Comparison of ENCODE assay signal across 13 cellular contexts in the genomic region with DNA sequence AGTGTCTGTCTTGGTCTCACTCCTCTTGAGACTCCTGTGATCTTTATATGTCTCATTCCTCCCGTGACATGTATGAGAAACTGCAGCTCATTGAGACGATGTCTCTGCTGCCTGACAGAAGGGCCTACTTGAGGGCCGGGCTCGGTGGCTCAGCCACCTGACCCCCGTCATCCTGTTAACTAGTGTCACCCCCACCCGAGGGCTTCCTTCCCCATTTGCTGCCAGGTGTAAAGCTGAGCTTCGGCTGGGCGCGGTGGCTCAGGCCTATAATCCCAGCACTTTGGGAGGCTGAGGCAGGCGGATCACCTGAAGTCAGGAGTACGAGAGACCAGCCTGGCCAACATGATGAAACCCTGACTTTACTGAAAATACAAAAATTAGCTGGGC. TPM values are rescaled to one million over a fixed set of nuclear protein-coding genes. Genes with fewer than 3 reads are reported as not detected.
A peak's percentile ranks its signal among the peaks of the same experiment; 100 is the strongest.
DNase-seq lines count a peak whose midpoint lies in the region; ATAC-seq and TF ChIP-seq lines count a peak whose summit lies in the region.
"Had no signal": no experiment of that assay in that cellular context is flagged by ENCODE, and none has a peak within 500 bp of the region (broad histone marks: within the 10 kb centered on the region; RNA-seq: fewer than 3 reads in every experiment).

No MANE protein-coding gene starts in this region.

- no peak for TF ChIP-seq CTCF in liver (IDR thresholded peaks at IDR 0.05; ENCODE audit: low read depth, low read length, missing input control)
- TF ChIP-seq CTCF in right lobe of liver (IDR thresholded peaks at IDR 0.05), result no peak
- TF ChIP-seq CTCF in nephron (IDR thresholded peaks at IDR 0.05; ENCODE audit: unreplicated experiment in 3 of 3), result no peak

- no peaks in the 10 kb centered on the region for H3K27me3 ChIP-seq in liver (ENCODE audit: control insufficient read depth in 4 of 4, insufficient read depth in 4 of 4, low read length in 3 of 4)
- H3K27me3 ChIP-seq in right lobe of liver, result no peaks in the 10 kb centered on the region
- H3K27me3 ChIP-seq in GM23248 (replicated peaks; ENCODE audit: insufficient read depth), result no peaks in the 10 kb centered on the region
- H3K27me3 ChIP-seq: tibial artery had no signal

- intact Hi-C loops in right lobe of liver (cut with DNase I), result loop anchor here (10.0 kb wide), 1 partner anchor 49 kb away; no protein-coding TSS in a partner anchor

- ATAC-seq in right lobe of liver, result no peak
- ATAC-seq in effector memory CD8-positive, alpha-beta T cell (replicated peaks), result peak; percentile 33
- no peak for ATAC-seq in GM21381 (IDR thresholded peaks at IDR 0.05; ENCODE audit: unreplicated experiment)

- no peaks in the 10 kb centered on the region for H3K9me2 ChIP-seq in GM23248 (ENCODE audit: insufficient read depth)

- H3K4me2 ChIP-seq in GM23248 (ENCODE audit: unreplicated experiment), result no peak overlapping the region

- no peak for TF ChIP-seq RAD21 in liver (IDR thresholded peaks at IDR 0.05)

- no peak overlapping the region for H3K4me3 ChIP-seq in liver (ENCODE audit: low read depth in 1 of 3, low read length in 3 of 3)
- no peak overlapping the region for H3K4me3 ChIP-seq in right lobe of liver
- no peak overlapping the region for H3K4me3 ChIP-seq in GM23248
- H3K4me3 ChIP-seq: tibial artery had no signal

- H3K36me3 Mint-ChIP-seq in effector memory CD8-positive, alpha-beta T cell (ENCODE audit: insufficient read depth), result peaks cover 3% of the 10 kb centered on the region
- peaks cover 20% of the 10 kb centered on the region for H3K36me3 Mint-ChIP-seq in nephron (ENCODE audit: low read depth)
- peaks cover 23% of the 10 kb centered on the region for H3K36me3 Mint-ChIP-seq in activated CD4-positive, alpha-beta memory T cell treated with anti-CD3 and anti-CD28 coated beads, Interleukin-2, amount 10 ng/mL, durations not matched to agents 7 days and 5 days (ENCODE audit: low read depth)

- H3K27ac Mint-ChIP-seq in effector memory CD8-positive, alpha-beta T cell, result peak overlapping the region; percentile 18 to 74
- H3K27ac Mint-ChIP-seq in nephron, result peak overlapping the region in 2 of 3 experiments; percentile 31 to 44
- H3K27ac Mint-ChIP-seq in activated CD4-positive, alpha-beta memory T cell treated with anti-CD3 and anti-CD28 coated beads, Interleukin-2, amount 10 ng/mL, durations not matched to agents 7 days and 5 days, result no peak overlapping the region
- H3K27ac Mint-ChIP-seq: activated CD4-positive, alpha-beta T cell treated with anti-CD3 and anti-CD28 coated beads, Interleukin-2, amount 10 ng/mL, durations not matched to agents 7 days and 5 days had no signal

- POLR2A ChIA-PET in activated CD4-positive, alpha-beta memory T cell treated with anti-CD3 and anti-CD28 coated beads, Interleukin-2, amount 10 ng/mL, durations not matched to agents 7 days and 5 days (lab: Charles Lee), result no interaction called here

- H3F3A ChIP-seq in GM23248 (ENCODE audit: insufficient read depth), result no peaks in the 10 kb centered on the region

- no peaks in the 10 kb centered on the region for H4K20me1 ChIP-seq in GM23248 (ENCODE audit: insufficient read depth)

- H3K9me3 ChIP-seq in liver (ENCODE audit: control insufficient read depth in 4 of 4, low read length in 3 of 4), result no peaks in the 10 kb centered on the region
- no peaks in the 10 kb centered on the region for H3K9me3 ChIP-seq in right lobe of liver
- no peaks in the 10 kb centered on the region for H3K9me3 ChIP-seq in GM23248 (ENCODE audit: low read depth)
- H3K9me3 ChIP-seq: tibial artery had no signal

- H3K4me1 ChIP-seq in liver (ENCODE audit: control insufficient read depth in 4 of 4, insufficient read depth in 4 of 4, low read length in 3 of 4), result peaks cover 3 to 40% (median 31%) of the 10 kb centered on the region in 4 donors
- H3K4me1 ChIP-seq in right lobe of liver, result peaks cover 0 to 26% (median 7%) of the 10 kb centered on the region in 4 donors
- no peaks in the 10 kb centered on the region for H3K4me1 ChIP-seq in GM23248 (ENCODE audit: insufficient read depth)

- no peak overlapping the region for H2AFZ ChIP-seq in GM23248

- no peaks in the 10 kb centered on the region for H3K27me3 Mint-ChIP-seq in effector memory CD8-positive, alpha-beta T cell
- H3K27me3 Mint-ChIP-seq in nephron (ENCODE audit: low read depth), result no peaks in the 10 kb centered on the region
- H3K27me3 Mint-ChIP-seq in activated CD4-positive, alpha-beta memory T cell treated with anti-CD3 and anti-CD28 coated beads, Interleukin-2, amount 10 ng/mL, durations not matched to agents 7 days and 5 days, result no peaks in the 10 kb centered on the region
- H3K27me3 Mint-ChIP-seq: activated CD4-positive, alpha-beta T cell treated with anti-CD3 and anti-CD28 coated beads, Interleukin-2, amount 10 ng/mL, durations not matched to agents 7 days and 5 days had no signal

- H3K4me3 Mint-ChIP-seq in effector memory CD8-positive, alpha-beta T cell, result no peak overlapping the region
- no peak overlapping the region for H3K4me3 Mint-ChIP-seq in nephron
- H3K4me3 Mint-ChIP-seq in activated CD4-positive, alpha-beta memory T cell treated with anti-CD3 and anti-CD28 coated beads, Interleukin-2, amount 10 ng/mL, durations not matched to agents 7 days and 5 days, result no peak overlapping the region
- H3K4me3 Mint-ChIP-seq: activated CD4-positive, alpha-beta T cell treated with anti-CD3 and anti-CD28 coated beads, Interleukin-2, amount 10 ng/mL, durations not matched to agents 7 days and 5 days had no signal

- H3K36me3 ChIP-seq in liver (ENCODE audit: control insufficient read depth in 4 of 4, insufficient read depth in 3 of 4, low read depth in 1 of 4, low read length in 3 of 4) (peaks cover 0 to 13% (median 8%) of the 10 kb centered on the region in 4 donors), right lobe of liver (peaks cover 0 to 5% (median 0%) of the 10 kb centered on the region in 4 donors), GM23248 (ENCODE audit: low read depth) (no peaks in the 10 kb centered on the region)

- no peaks in the 10 kb centered on the region for H3K79me2 ChIP-seq in GM23248 (ENCODE audit: insufficient read depth)

- in situ Hi-C loops in GM23248 (cut with MboI), result no loop called here

- CTCF ChIA-PET in activated CD4-positive, alpha-beta memory T cell treated with anti-CD3 and anti-CD28 coated beads, Interleukin-2, amount 10 ng/mL, durations not matched to agents 7 days and 5 days (lab: Charles Lee), result interaction anchor here (1.8 to 2.5 kb wide), 2 partner anchors 8 to 71 kb away, joined by 8 read pairs; no protein-coding TSS in a partner anchor

- 81% methylated on average over 11 of the region's 11 CpGs for WGBS in liver
- 74% methylated on average over 9 of the region's 11 CpGs for WGBS in right lobe of liver (ENCODE audit: insufficient coverage, low coverage, low lambda C conversion rate, missing lambda C conversion rate)
- WGBS in GM23248 (ENCODE audit: low coverage in 1 of 2, low lambda C conversion rate in 2 of 2, missing lambda C conversion rate in 2 of 2), 2 experiments, result 92 to 93% methylated on average over 11 of the region's 11 CpGs

- H3K4me1 Mint-ChIP-seq in effector memory CD8-positive, alpha-beta T cell (ENCODE audit: low read depth in 2 of 2), result peaks cover 28 to 35% of the 10 kb centered on the region in 2 donors
- H3K4me1 Mint-ChIP-seq in nephron, result peaks cover 10% of the 10 kb centered on the region
- peaks cover 58% of the 10 kb centered on the region for H3K4me1 Mint-ChIP-seq in activated CD4-positive, alpha-beta memory T cell treated with anti-CD3 and anti-CD28 coated beads, Interleukin-2, amount 10 ng/mL, durations not matched to agents 7 days and 5 days

- DNase-seq in right lobe of liver (no peak), GM23248 (no peak), NAMALWA (ENCODE audit: low spot score) (no peak)
- DNase-seq in effector memory CD8-positive, alpha-beta T cell, result no peak
- no peak for DNase-seq in activated CD4-positive, alpha-beta memory T cell treated with anti-CD3 and anti-CD28 coated beads, Interleukin-2, amount 10 ng/mL, durations not matched to agents 7 days and 5 days
- DNase-seq: activated CD4-positive, alpha-beta T cell treated with anti-CD3 and anti-CD28 coated beads, Interleukin-2, amount 10 ng/mL, durations not matched to agents 7 days and 5 days; effector memory CD4-positive, alpha-beta T cell; MM.1S; tibial artery had no signal

- TF ChIP-seq POLR2A in right lobe of liver (IDR thresholded peaks at IDR 0.05), result no peak

- H3K27ac ChIP-seq in liver (ENCODE audit: low read depth in 1 of 2, low read length in 2 of 2), result peak overlapping the region; percentile 10 to 51
- no peak overlapping the region for H3K27ac ChIP-seq in right lobe of liver
- H3K27ac ChIP-seq in GM23248, result no peak overlapping the region
- H3K27ac ChIP-seq: tibial artery had no signal

- H3K9ac ChIP-seq in liver (ENCODE audit: low read depth in 1 of 2, low read length in 2 of 2) (peak overlapping the region in 1 of 2 donors; percentile 2), GM23248 (no peak overlapping the region)

- no peaks in the 10 kb centered on the region for H3K9me3 Mint-ChIP-seq in effector memory CD8-positive, alpha-beta T cell
- H3K9me3 Mint-ChIP-seq in nephron, result no peaks in the 10 kb centered on the region
- no peaks in the 10 kb centered on the region for H3K9me3 Mint-ChIP-seq in activated CD4-positive, alpha-beta memory T cell treated with anti-CD3 and anti-CD28 coated beads, Interleukin-2, amount 10 ng/mL, durations not matched to agents 7 days and 5 days
- H3K9me3 Mint-ChIP-seq: activated CD4-positive, alpha-beta T cell treated with anti-CD3 and anti-CD28 coated beads, Interleukin-2, amount 10 ng/mL, durations not matched to agents 7 days and 5 days had no signal

RNA-seq across cellular contexts. Expression of gene SEMA4B, which starts 12.7 kb away (rescaled TPM):
- total RNA-seq in liver (10 to 100 TPM; 38.8 to 52.2 TPM), right lobe of liver (10 to 100 TPM; 17.1 to 67.7 (median 20.3) TPM)
- polyA plus RNA-seq in liver (10 to 100 TPM; 14.3 to 15.2 TPM), GM23248 (2016; fragmentation: Nextera tagmentation; extraction: Ambion mirVana) (4.5 and 4.7 TPM in 2 replicates)
- 3.2 and 3.6 TPM in 2 replicates for total RNA-seq in GM23248 (2014; rRNA removed; shearing (Covaris generic))
- 10 to 100 TPM; 29.7 to 29.9 TPM for total RNA-seq in activated CD4-positive, alpha-beta memory T cell treated with anti-CD3 and anti-CD28 coated beads, Interleukin-2, amount 10 ng/mL, durations not matched to agents 7 days and 5 days

RNA-seq across cellular contexts. Expression of gene CIB1, which starts 19.9 kb away (rescaled TPM):
- 10 to 100 TPM; 14.9 to 19.5 TPM for total RNA-seq in liver
- polyA plus RNA-seq in liver, result 100 to 1,000 TPM in 1 of 2 donors, 10 to 100 TPM in 1; 79.1 to 107 TPM
- 10 to 100 TPM; 43.4 to 83.0 (median 51.0) TPM for total RNA-seq in right lobe of liver
- 30.7 and 45.8 TPM in 2 replicates for total RNA-seq in GM23248 (2014; rRNA removed; shearing (Covaris generic))
- polyA plus RNA-seq in GM23248 (2016; fragmentation: Nextera tagmentation; extraction: Ambion mirVana), result 123 and 129 TPM in 2 replicates
- 100 to 1,000 TPM; 118 to 120 TPM for total RNA-seq in activated CD4-positive, alpha-beta memory T cell treated with anti-CD3 and anti-CD28 coated beads, Interleukin-2, amount 10 ng/mL, durations not matched to agents 7 days and 5 days

RNA-seq across cellular contexts. Expression of gene GDPGP1, which starts 20.2 kb away (rescaled TPM):
- total RNA-seq in liver (1 to 10 TPM; 6.7 to 8.6 TPM), right lobe of liver (10 to 100 TPM in 2 of 6 experiments, 1 to 10 TPM in 4; 3.6 to 13.6 (median 7.3) TPM)
- polyA plus RNA-seq in liver (1 to 10 TPM; 2.5 to 3.5 TPM), GM23248 (2016; fragmentation: Nextera tagmentation; extraction: Ambion mirVana) (1.3 TPM in 2 replicates)
- total RNA-seq in GM23248 (2014; rRNA removed; shearing (Covaris generic)), result 9.0 TPM in 2 replicates
- total RNA-seq in activated CD4-positive, alpha-beta memory T cell treated with anti-CD3 and anti-CD28 coated beads, Interleukin-2, amount 10 ng/mL, durations not matched to agents 7 days and 5 days, result 10 to 100 TPM; 10.3 to 10.5 TPM

RNA-seq across cellular contexts. Expression of gene TTLL13, which starts 35.5 kb away (rescaled TPM):
- total RNA-seq in liver (under 1 TPM in 1 of 2 donors, not detected in 1; 0.08 TPM), right lobe of liver (under 1 TPM in 2 of 6 experiments, not detected in 4; 0.13 to 0.46 TPM)
- polyA plus RNA-seq in liver (under 1 TPM in 1 of 2 donors, not detected in 1; 0.17 TPM), GM23248 (2016; fragmentation: Nextera tagmentation; extraction: Ambion mirVana) (not detected in 2 replicates)
- total RNA-seq in GM23248 (2014; rRNA removed; shearing (Covaris generic)), result not detected in 2 replicates
- total RNA-seq in activated CD4-positive, alpha-beta memory T cell treated with anti-CD3 and anti-CD28 coated beads, Interleukin-2, amount 10 ng/mL, durations not matched to agents 7 days and 5 days, result under 1 TPM; 0.45 to 0.58 TPM
- total RNA-seq: HT1080 had no signal

RNA-seq across cellular contexts. Expression of gene NGRN, which starts 51.7 kb away (rescaled TPM):
- total RNA-seq in liver, result 10 to 100 TPM; 22.8 to 26.6 TPM
- polyA plus RNA-seq in liver, result 10 to 100 TPM; 24.3 to 25.4 TPM
- total RNA-seq in right lobe of liver, result 10 to 100 TPM; 24.0 to 29.5 (median 26.4) TPM
- total RNA-seq in GM23248 (2014; rRNA removed; shearing (Covaris generic)), result 98.8 and 122 TPM in 2 replicates
- polyA plus RNA-seq in GM23248 (2016; fragmentation: Nextera tagmentation; extraction: Ambion mirVana), result 99.5 and 107 TPM in 2 replicates
- 10 to 100 TPM; 27.4 to 28.3 TPM for total RNA-seq in activated CD4-positive, alpha-beta memory T cell treated with anti-CD3 and anti-CD28 coated beads, Interleukin-2, amount 10 ng/mL, durations not matched to agents 7 days and 5 days

Comparison
In these comparisons a context has a peak if more than half of its experiments do, and no peak if none do; other contexts are left out.
1. H3K27ac ChIP-seq: peak in liver (2 of 2); none in right lobe of liver (0 of 3) and GM23248 (single experiment).